1 cellular context compared by ENCODE assay signal in the genomic region with DNA sequence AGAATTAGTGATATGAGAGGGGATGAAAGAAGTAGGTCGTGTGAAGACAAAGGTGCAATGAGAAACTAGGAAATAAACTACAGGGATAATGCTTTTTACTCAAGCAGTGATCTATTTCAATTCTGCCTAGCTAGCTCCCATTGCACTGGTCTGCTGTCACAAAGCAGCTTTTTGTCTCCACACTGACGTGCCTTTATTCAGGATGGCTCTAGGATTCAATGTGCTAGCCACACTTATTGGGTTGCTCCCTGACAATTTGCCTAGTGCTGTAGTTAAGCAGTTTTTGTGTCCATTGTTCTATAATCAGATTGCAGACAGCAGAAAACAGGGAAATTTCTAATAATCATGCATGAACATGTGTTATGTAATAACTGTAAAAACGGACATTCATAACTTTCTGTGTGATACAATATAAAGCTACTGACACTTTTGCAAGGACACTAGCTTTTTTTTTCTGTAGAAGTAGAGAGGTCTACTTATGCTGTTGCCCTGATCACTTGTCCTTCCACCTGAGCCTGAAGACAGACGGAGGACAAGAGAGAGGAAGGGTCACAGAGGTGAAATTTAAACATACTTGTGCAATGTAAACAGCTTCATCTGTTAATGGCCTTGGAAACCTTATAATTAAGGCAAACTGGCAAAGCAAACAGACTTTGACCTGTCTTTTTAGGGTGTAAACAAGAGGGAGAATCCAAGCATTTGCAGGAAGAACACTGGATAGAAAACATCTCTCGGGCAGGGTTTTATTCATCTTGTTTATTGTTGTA.
A peak's percentile ranks its signal among the peaks of the same experiment; 100 is the strongest.
TF ChIP-seq lines count a peak whose summit lies in the region.

No MANE protein-coding gene starts in this region.

TF ChIP-seq in HepG2, 621 proteins besides CTCF, POLR2A, EP300 and RAD21 (continued from another document and continues in another):
- peak; percentile 89 for TF ChIP-seq FOXA3 (CRISPR knock-in tag; IDR thresholded peaks at IDR 0.05)
- no peak for TF ChIP-seq ASH2L (IDR thresholded peaks at IDR 0.05; ENCODE audit: insufficient read length, low read depth, low read length)
- no peak for TF ChIP-seq ZNF605 (CRISPR knock-in tag; IDR thresholded peaks at IDR 0.05)
- TF ChIP-seq ZFP82 (CRISPR knock-in tag; IDR thresholded peaks at IDR 0.05; ENCODE audit: borderline replicate concordance) = no peak
- TF ChIP-seq TAF15 (IDR thresholded peaks at IDR 0.05; ENCODE audit: low read depth, low read length, poor library complexity, severe bottlenecking) = no peak
- TF ChIP-seq XRCC5 (optimal IDR thresholded peaks at IDR 0.05; ENCODE audit: low read length) = no peak
- peak; percentile 40; the same call in 1 of the 2 replicates for TF ChIP-seq ARID3A (IDR thresholded peaks at IDR 0.05; ENCODE audit: low read depth, low read length)
- no peak for TF ChIP-seq ZNF670 (CRISPR knock-in tag; IDR thresholded peaks at IDR 0.05; ENCODE audit: borderline replicate concordance)
- no peak for TF ChIP-seq CBFB (CRISPR knock-in tag; IDR thresholded peaks at IDR 0.05)
- TF ChIP-seq ZNF343 (CRISPR knock-in tag; IDR thresholded peaks at IDR 0.05) = no peak
- no peak for TF ChIP-seq ZMAT3 (CRISPR knock-in tag; conservative IDR thresholded peaks at IDR 0.05)
- no peak for TF ChIP-seq TMF1 (CRISPR knock-in tag; IDR thresholded peaks at IDR 0.05; ENCODE audit: low read depth)
- no peak for TF ChIP-seq MBD4 (IDR thresholded peaks at IDR 0.05; ENCODE audit: borderline replicate concordance, low read length)
- TF ChIP-seq RBM39 (IDR thresholded peaks at IDR 0.05; ENCODE audit: low read depth, low read length, poor library complexity, severe bottlenecking) = no peak
- TF ChIP-seq HMGA1 (CRISPR knock-in tag; conservative IDR thresholded peaks at IDR 0.05) = no peak
- TF ChIP-seq HOXA5 (CRISPR knock-in tag; IDR thresholded peaks at IDR 0.05) = no peak
- peak; percentile 81 for TF ChIP-seq KDM6A (CRISPR knock-in tag; IDR thresholded peaks at IDR 0.05; ENCODE audit: low read depth)
- TF ChIP-seq GATAD2A (CRISPR knock-in tag; IDR thresholded peaks at IDR 0.05) = peak; percentile 62
- 0 out of 2 replicates have a peak, but pooled peaks have one; percentile 64 for TF ChIP-seq SATB2 (CRISPR knock-in tag; IDR thresholded peaks at IDR 0.05)
- TF ChIP-seq ZKSCAN5 (CRISPR knock-in tag; IDR thresholded peaks at IDR 0.05) = no peak
- no peak for TF ChIP-seq ZNF878 (CRISPR knock-in tag; IDR thresholded peaks at IDR 0.05)
- TF ChIP-seq, protein P1, sequence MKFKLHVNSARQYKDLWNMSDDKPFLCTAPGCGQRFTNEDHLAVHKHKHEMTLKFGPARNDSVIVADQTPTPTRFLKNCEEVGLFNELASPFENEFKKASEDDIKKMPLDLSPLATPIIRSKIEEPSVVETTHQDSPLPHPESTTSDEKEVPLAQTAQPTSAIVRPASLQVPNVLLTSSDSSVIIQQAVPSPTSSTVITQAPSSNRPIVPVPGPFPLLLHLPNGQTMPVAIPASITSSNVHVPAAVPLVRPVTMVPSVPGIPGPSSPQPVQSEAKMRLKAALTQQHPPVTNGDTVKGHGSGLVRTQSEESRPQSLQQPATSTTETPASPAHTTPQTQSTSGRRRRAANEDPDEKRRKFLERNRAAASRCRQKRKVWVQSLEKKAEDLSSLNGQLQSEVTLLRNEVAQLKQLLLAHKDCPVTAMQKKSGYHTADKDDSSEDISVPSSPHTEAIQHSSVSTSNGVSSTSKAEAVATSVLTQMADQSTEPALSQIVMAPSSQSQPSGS (CRISPR knock-in tag; IDR thresholded peaks at IDR 0.05) = no peak
- no peak for TF ChIP-seq ZNF770 (CRISPR knock-in tag; IDR thresholded peaks at IDR 0.05)
- TF ChIP-seq KMT2A (CRISPR knock-in tag; IDR thresholded peaks at IDR 0.05) = no peak
- TF ChIP-seq IKZF1 (IDR thresholded peaks at IDR 0.05) = no peak
- TF ChIP-seq CBX5 (CRISPR knock-in tag; IDR thresholded peaks at IDR 0.05; ENCODE audit: borderline replicate concordance) = no peak
- TF ChIP-seq ZNF431 (CRISPR knock-in tag; IDR thresholded peaks at IDR 0.05; ENCODE audit: borderline replicate concordance, low read depth) = no peak
- TF ChIP-seq TCF7 (IDR thresholded peaks at IDR 0.05; ENCODE audit: low read depth) = 0 out of 2 replicates have a peak, but pooled peaks have one; percentile 8
- TF ChIP-seq NR2F6 (IDR thresholded peaks at IDR 0.05) = peak; percentile 76
- peak; percentile 88 for TF ChIP-seq NR2F6 (CRISPR knock-in tag; IDR thresholded peaks at IDR 0.05)
- TF ChIP-seq, protein P2, sequence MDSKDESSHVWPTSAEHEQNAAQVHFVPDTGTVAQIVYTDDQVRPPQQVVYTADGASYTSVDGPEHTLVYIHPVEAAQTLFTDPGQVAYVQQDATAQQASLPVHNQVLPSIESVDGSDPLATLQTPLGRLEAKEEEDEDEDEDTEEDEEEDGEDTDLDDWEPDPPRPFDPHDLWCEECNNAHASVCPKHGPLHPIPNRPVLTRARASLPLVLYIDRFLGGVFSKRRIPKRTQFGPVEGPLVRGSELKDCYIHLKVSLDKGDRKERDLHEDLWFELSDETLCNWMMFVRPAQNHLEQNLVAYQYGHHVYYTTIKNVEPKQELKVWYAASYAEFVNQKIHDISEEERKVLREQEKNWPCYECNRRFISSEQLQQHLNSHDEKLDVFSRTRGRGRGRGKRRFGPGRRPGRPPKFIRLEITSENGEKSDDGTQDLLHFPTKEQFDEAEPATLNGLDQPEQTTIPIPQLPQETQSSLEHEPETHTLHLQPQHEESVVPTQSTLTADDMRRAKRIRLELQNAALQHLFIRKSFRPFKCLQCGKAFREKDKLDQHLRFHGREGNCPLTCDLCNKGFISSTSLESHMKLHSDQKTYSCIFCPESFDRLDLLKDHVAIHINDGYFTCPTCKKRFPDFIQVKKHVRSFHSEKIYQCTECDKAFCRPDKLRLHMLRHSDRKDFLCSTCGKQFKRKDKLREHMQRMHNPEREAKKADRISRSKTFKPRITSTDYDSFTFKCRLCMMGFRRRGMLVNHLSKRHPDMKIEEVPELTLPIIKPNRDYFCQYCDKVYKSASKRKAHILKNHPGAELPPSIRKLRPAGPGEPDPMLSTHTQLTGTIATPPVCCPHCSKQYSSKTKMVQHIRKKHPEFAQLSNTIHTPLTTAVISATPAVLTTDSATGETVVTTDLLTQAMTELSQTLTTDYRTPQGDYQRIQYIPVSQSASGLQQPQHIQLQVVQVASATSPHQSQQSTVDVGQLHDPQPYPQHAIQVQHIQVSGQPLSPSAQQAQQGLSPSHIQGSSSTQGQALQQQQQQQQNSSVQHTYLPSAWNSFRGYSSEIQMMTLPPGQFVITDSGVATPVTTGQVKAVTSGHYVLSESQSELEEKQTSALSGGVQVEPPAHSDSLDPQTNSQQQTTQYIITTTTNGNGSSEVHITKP (CRISPR knock-in tag; IDR thresholded peaks at IDR 0.05; ENCODE audit: low read depth) = no peak
- no peak for TF ChIP-seq ESRRA (CRISPR knock-in tag; IDR thresholded peaks at IDR 0.05; ENCODE audit: low read depth)
- TF ChIP-seq ZNF235 (CRISPR knock-in tag; IDR thresholded peaks at IDR 0.05; ENCODE audit: borderline replicate concordance) = no peak
- TF ChIP-seq NPAS2 (CRISPR knock-in tag; IDR thresholded peaks at IDR 0.05; ENCODE audit: borderline replicate concordance) = no peak
- no peak for TF ChIP-seq UBTF (CRISPR knock-in tag; IDR thresholded peaks at IDR 0.05)
- no peak for TF ChIP-seq TSC22D2 (CRISPR knock-in tag; IDR thresholded peaks at IDR 0.05; ENCODE audit: borderline replicate concordance)
- no peak for TF ChIP-seq BHLHE40 (IDR thresholded peaks at IDR 0.05; ENCODE audit: low read length)
- no peak for TF ChIP-seq ZNF121 (CRISPR knock-in tag; IDR thresholded peaks at IDR 0.05)
- no peak for TF ChIP-seq ZNF776 (CRISPR knock-in tag; IDR thresholded peaks at IDR 0.05)
- no peak for TF ChIP-seq USF2 (IDR thresholded peaks at IDR 0.05; ENCODE audit: low read depth, low read length)
- TF ChIP-seq USF2 (CRISPR knock-in tag; IDR thresholded peaks at IDR 0.05; ENCODE audit: borderline replicate concordance) = no peak
- TF ChIP-seq, protein P3, sequence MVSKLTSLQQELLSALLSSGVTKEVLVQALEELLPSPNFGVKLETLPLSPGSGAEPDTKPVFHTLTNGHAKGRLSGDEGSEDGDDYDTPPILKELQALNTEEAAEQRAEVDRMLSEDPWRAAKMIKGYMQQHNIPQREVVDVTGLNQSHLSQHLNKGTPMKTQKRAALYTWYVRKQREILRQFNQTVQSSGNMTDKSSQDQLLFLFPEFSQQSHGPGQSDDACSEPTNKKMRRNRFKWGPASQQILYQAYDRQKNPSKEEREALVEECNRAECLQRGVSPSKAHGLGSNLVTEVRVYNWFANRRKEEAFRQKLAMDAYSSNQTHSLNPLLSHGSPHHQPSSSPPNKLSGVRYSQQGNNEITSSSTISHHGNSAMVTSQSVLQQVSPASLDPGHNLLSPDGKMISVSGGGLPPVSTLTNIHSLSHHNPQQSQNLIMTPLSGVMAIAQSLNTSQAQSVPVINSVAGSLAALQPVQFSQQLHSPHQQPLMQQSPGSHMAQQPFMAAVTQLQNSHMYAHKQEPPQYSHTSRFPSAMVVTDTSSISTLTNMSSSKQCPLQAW (CRISPR knock-in tag; IDR thresholded peaks at IDR 0.05) = no peak; the same call in 1 of the 2 replicates
- TF ChIP-seq SOX6 (IDR thresholded peaks at IDR 0.05) = no peak
- TF ChIP-seq SOX6 (CRISPR knock-in tag; IDR thresholded peaks at IDR 0.05) = peak; percentile 73
- TF ChIP-seq PHF21A (CRISPR knock-in tag; IDR thresholded peaks at IDR 0.05) = peak; percentile 51; the same call in 1 of the 2 replicates
- TF ChIP-seq MLX (CRISPR knock-in tag; IDR thresholded peaks at IDR 0.05) = no peak
- TF ChIP-seq ZNF317 (CRISPR knock-in tag; IDR thresholded peaks at IDR 0.05) = no peak
- TF ChIP-seq HOXA7 (CRISPR knock-in tag; IDR thresholded peaks at IDR 0.05) = no peak
- no peak for TF ChIP-seq ZNF180 (CRISPR knock-in tag; IDR thresholded peaks at IDR 0.05; ENCODE audit: borderline replicate concordance, low read depth)
- TF ChIP-seq ZFX (CRISPR knock-in tag; IDR thresholded peaks at IDR 0.05; ENCODE audit: low read depth) = no peak
- no peak for TF ChIP-seq TARDBP (CRISPR knock-in tag; IDR thresholded peaks at IDR 0.05)
- TF ChIP-seq BORCS8-MEF2B (CRISPR knock-in tag; IDR thresholded peaks at IDR 0.05) = no peak
- TF ChIP-seq ZNF430 (CRISPR knock-in tag; IDR thresholded peaks at IDR 0.05) = no peak
- no peak for TF ChIP-seq SNAPC5 (CRISPR knock-in tag; IDR thresholded peaks at IDR 0.05; ENCODE audit: borderline replicate concordance)
